Comparison of ENCODE assay signal across 8 cellular contexts in the genomic region with DNA sequence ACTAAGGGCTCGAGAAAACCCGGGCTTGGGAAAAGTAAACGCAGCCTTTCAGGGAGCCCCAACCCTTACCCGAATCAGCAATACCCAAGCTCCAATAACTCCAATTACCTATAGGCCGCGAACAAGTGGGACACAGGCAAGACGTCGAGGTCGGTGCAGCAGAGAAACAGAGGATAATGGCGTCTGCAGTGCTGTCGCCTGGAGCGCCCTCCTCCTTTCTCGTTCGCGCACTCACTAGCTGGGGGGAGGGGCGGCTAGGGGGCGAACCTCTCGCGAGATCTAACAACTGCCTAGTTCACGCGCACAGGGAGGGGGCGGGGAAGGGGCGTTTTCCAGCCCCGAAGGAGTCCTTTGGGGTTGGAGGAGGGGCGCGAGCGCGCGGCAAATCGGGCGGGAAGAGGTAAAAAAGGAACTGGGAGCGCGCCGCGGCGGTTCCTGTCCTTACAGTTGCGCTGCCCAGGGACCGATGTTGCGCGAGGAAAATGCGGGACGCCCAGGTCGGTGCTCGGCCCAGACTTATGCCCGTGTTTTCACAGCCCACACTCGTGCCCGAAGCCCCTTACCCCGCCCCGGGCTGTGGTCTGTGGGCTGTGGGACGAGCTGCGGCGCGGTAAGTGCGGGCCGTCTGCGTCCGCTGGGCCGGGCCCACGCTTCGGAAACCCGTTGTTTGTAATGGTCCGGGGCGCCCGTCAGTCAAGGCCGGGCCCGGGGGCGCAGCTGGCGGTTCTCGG. TPM values are rescaled to one million over a fixed set of nuclear protein-coding genes. Genes with fewer than 3 reads are reported as not detected.
A peak's percentile ranks its signal among the peaks of the same experiment; 100 is the strongest.
DNase-seq lines count a peak whose midpoint lies in the region; ATAC-seq lines count a peak whose summit lies in the region.

A gene (plus strand): TSS at position 411 of the 731 bp plus-strand sequence. CDS start 20,182 bp downstream, outside the sequence.

- H3K4me3 ChIP-seq in BLaER1 treated with 17β-estradiol and CSF1 and Interleukin-3, amounts not matched to agents 10 nM and 100 nM, result peak within 1 kb of the TSS; percentile 82 to 99 (median 92)

- no peaks in the 10 kb centered on the region for H3K9me3 Mint-ChIP-seq in activated CD4-positive, alpha-beta T cell treated with anti-CD3 and anti-CD28 coated beads, Interleukin-2, amount 10 ng/mL, durations not matched to agents 7 days and 5 days

- peaks cover 47% of the 10 kb centered on the region for H3K4me1 Mint-ChIP-seq in activated CD4-positive, alpha-beta T cell treated with anti-CD3 and anti-CD28 coated beads, Interleukin-2, amount 10 ng/mL, durations not matched to agents 7 days and 5 days

- no peaks in the 10 kb centered on the region for H3K27me3 Mint-ChIP-seq in activated CD4-positive, alpha-beta T cell treated with anti-CD3 and anti-CD28 coated beads, Interleukin-2, amount 10 ng/mL, durations not matched to agents 7 days and 5 days

- POLR2A ChIA-PET in activated CD4-positive, alpha-beta T cell treated with anti-CD3 and anti-CD28 coated beads, Interleukin-2, amount 10 ng/mL, durations not matched to agents 7 days and 5 days (lab: Charles Lee), result interaction anchor here (0.6 to 1.0 kb wide), 5 partner anchors 24 to 313 kb away, joined by 3 to 4 read pairs (median 3); a partner anchor contains a TSS

- H3K36me3 Mint-ChIP-seq in activated CD4-positive, alpha-beta T cell treated with anti-CD3 and anti-CD28 coated beads, Interleukin-2, amount 10 ng/mL, durations not matched to agents 7 days and 5 days (ENCODE audit: low read depth), result peaks cover 48% of the 10 kb centered on the region

- H3K9ac ChIP-seq in BLaER1 treated with 17β-estradiol and CSF1 and Interleukin-3, amounts not matched to agents 10 nM and 100 nM, result peak within 1 kb of the TSS; percentile 98 to 100 (median 100)

- H3K27ac Mint-ChIP-seq in activated CD4-positive, alpha-beta T cell treated with anti-CD3 and anti-CD28 coated beads, Interleukin-2, amount 10 ng/mL, durations not matched to agents 7 days and 5 days, result peak within 1 kb of the TSS; percentile 98

- DNase-seq in NCI-H526 treated with DMSO at 0.1 percent for 48 hours (lab: John Stamatoyannopoulos, UW) (peak; percentile 88), dedifferentiated amniotic fluid mesenchymal stem cell (ENCODE audit: extremely low spot score) (peak; percentile 98), left lobe of liver (ENCODE audit: low spot score) (peak; percentile 100)
- peak; percentile 99 for DNase-seq in activated CD4-positive, alpha-beta T cell treated with anti-CD3 and anti-CD28 coated beads, Interleukin-2, amount 10 ng/mL, durations not matched to agents 7 days and 5 days
- DNase-seq in stimulated activated CD4-positive, alpha-beta T cell treated with anti-CD3 and anti-CD28 coated beads, Interleukin-2, amount 100 ng/mL, for 4 hours (ENCODE audit: low read depth), result peak; percentile 99

- H3K4me1 ChIP-seq in BLaER1 treated with 17β-estradiol and CSF1 and Interleukin-3, amounts not matched to agents 10 nM and 100 nM, result peaks cover 37 to 62% (median 53%) of the 10 kb centered on the region in 10 experiments

- CTCF ChIA-PET in activated CD4-positive, alpha-beta T cell treated with anti-CD3 and anti-CD28 coated beads, Interleukin-2, amount 10 ng/mL, durations not matched to agents 7 days and 5 days (lab: Charles Lee), result interaction anchor here (0.6 to 1.9 kb wide), 8 partner anchors 16 to 401 kb away, joined by 3 to 8 read pairs (median 4); a partner anchor contains a TSS

- H3K9me3 ChIP-seq in BLaER1 treated with 17β-estradiol and CSF1 and Interleukin-3, amounts not matched to agents 10 nM and 100 nM (replicated peaks in 1 of 11), result no peaks in the 10 kb centered on the region

- peaks cover 24 to 46% (median 37%) of the 10 kb centered on the region in 11 experiments for H3K36me3 ChIP-seq in BLaER1 treated with 17β-estradiol and CSF1 and Interleukin-3, amounts not matched to agents 10 nM and 100 nM

- ATAC-seq in GM19324 (IDR thresholded peaks at IDR 0.05; ENCODE audit: low FRiP score, unreplicated experiment) (peak; percentile 75), HG03469 (IDR thresholded peaks at IDR 0.05; ENCODE audit: unreplicated experiment) (peak; percentile 33), left lobe of liver (peak; percentile 86)

- H3K27ac ChIP-seq in BLaER1 treated with 17β-estradiol and CSF1 and Interleukin-3, amounts not matched to agents 10 nM and 100 nM, result peak within 1 kb of the TSS; percentile 98 to 100 (median 100)

- peak within 1 kb of the TSS; percentile 67 to 91 (median 80) for H3K4me2 ChIP-seq in BLaER1 treated with 17β-estradiol and CSF1 and Interleukin-3, amounts not matched to agents 10 nM and 100 nM

- peak within 1 kb of the TSS; percentile 93 for H3K4me3 Mint-ChIP-seq in activated CD4-positive, alpha-beta T cell treated with anti-CD3 and anti-CD28 coated beads, Interleukin-2, amount 10 ng/mL, durations not matched to agents 7 days and 5 days

- H4K20me1 ChIP-seq in BLaER1 treated with 17β-estradiol and CSF1 and Interleukin-3, amounts not matched to agents 10 nM and 100 nM, result peaks cover 39 to 43% (median 39%) of the 10 kb centered on the region in 11 experiments

- no peaks in the 10 kb centered on the region for H3K27me3 ChIP-seq in BLaER1 treated with 17β-estradiol and CSF1 and Interleukin-3, amounts not matched to agents 10 nM and 100 nM

RNA-seq across cellular contexts. Expression of the gene that starts here (rescaled TPM):
- total RNA-seq in activated CD4-positive, alpha-beta T cell treated with anti-CD3 and anti-CD28 coated beads, Interleukin-2, amount 10 ng/mL, durations not matched to agents 7 days and 5 days, result 10 to 100 TPM; 21.2 to 27.8 TPM
- total RNA-seq in left lobe of liver, result 4.0 TPM

Comparison
In these comparisons a context has a peak if more than half of its experiments do, and no peak if none do; other contexts are left out.
1. Peak in every context shown above with its lines: DNase-seq, ATAC-seq, H3K4me3 ChIP-seq and H3K27ac ChIP-seq.
2. ATAC-seq: peak in every context shown above with its lines; median percentile 86 in left lobe of liver; 75 in GM19324; 33 in HG03469.